14 cellular contexts compared by ENCODE assay signal in the genomic region with DNA sequence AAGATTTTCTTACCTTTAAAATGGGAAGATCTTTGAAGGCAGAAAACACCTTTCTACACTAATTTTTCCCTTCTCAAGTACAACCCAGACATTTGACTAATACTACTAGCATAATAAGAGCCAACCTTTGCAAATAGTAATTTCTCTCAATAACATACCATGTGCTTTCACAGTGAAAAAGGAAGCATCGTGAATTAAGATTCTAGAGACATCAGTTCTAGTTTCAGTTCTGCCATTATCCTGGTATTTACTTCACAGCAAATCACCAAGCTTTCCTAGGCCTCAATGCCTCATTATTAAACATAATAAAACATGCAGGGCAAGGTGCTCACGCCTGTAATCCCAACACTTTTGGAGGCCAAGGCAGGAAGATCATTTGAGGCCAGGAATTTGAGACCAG. TPM values are rescaled to one million over a fixed set of nuclear protein-coding genes. Genes with fewer than 3 reads are reported as not detected.
DNase-seq lines count a peak whose midpoint lies in the region; ATAC-seq and TF ChIP-seq lines count a peak whose summit lies in the region.
"Had no signal": no experiment of that assay in that cellular context is flagged by ENCODE, and none has a peak within 500 bp of the region (broad histone marks: within the 10 kb centered on the region; RNA-seq: fewer than 3 reads in every experiment).

No MANE protein-coding gene starts in this region.

- H4K20me1 ChIP-seq in MM.1S (ENCODE audit: insufficient read depth, low read length): no peaks in the 10 kb centered on the region

- ATAC-seq in GM18861 (IDR thresholded peaks at IDR 0.05; ENCODE audit: unreplicated experiment) (peak; percentile 51), GM21723 (IDR thresholded peaks at IDR 0.05; ENCODE audit: unreplicated experiment) (peak; percentile 61), mucosa of descending colon (peak; percentile 24)
- ATAC-seq: CD8-positive, alpha-beta T cell had no signal

- no peak for TF ChIP-seq CTCF in MM.1S (IDR thresholded peaks at IDR 0.05; ENCODE audit: low read length)
- TF ChIP-seq CTCF in mucosa of descending colon (IDR thresholded peaks at IDR 0.05): no peak

- no peak overlapping the region for H3K9ac ChIP-seq in MM.1S (ENCODE audit: low read length)

- no peaks in the 10 kb centered on the region for H3K9me2 ChIP-seq in MM.1S (replicated peaks; ENCODE audit: insufficient read depth, low read length)

- H3K9me3 ChIP-seq in MM.1S (replicated peaks; ENCODE audit: insufficient read depth, low read length): no peaks in the 10 kb centered on the region
- no peaks in the 10 kb centered on the region for H3K9me3 ChIP-seq in mucosa of descending colon

- no peaks in the 10 kb centered on the region for H3K27me3 ChIP-seq in MM.1S (replicated peaks; ENCODE audit: insufficient read depth, low read length)

- DNase-seq in MM.1S (peak; percentile 49), mucosa of descending colon (no peak), AML-193 (lab: John Stamatoyannopoulos, UW) (no peak), NCI-H2196 (lab: John Stamatoyannopoulos, UW; ENCODE audit: unreplicated experiment) (no peak), SW 1271 (lab: John Stamatoyannopoulos, UW) (no peak), cerebellum (ENCODE audit: low spot score) (no peak)
- DNase-seq: activated CD8-positive, alpha-beta memory T cell treated with anti-CD3 and anti-CD28 coated beads for 24 hours; activated naive CD4-positive, alpha-beta T cell treated with anti-CD3 and anti-CD28 coated beads, Interleukin-2, amount 50 U/mL, for 16 hours; CD8-positive, alpha-beta T cell; GOT3; kidney; NCI-H1436 treated with DMSO at 0.1 percent for 48 hours had no signal

- peaks cover 4% of the 10 kb centered on the region; the same call in 1 of the 2 replicates for H3K4me1 ChIP-seq in MM.1S (ENCODE audit: low read length)
- no peaks in the 10 kb centered on the region for H3K4me1 ChIP-seq in mucosa of descending colon (ENCODE audit: low read depth)

- no peaks in the 10 kb centered on the region for H3K79me2 ChIP-seq in MM.1S (ENCODE audit: low read length)

- H3K27ac ChIP-seq in MM.1S (ENCODE audit: low read length): no peak overlapping the region

- intact Hi-C loops in mucosa of descending colon (cut with DNase I, micrococcal nuclease): no loop called here

- H3K36me3 ChIP-seq in MM.1S (replicated peaks; ENCODE audit: insufficient read depth, low read length) (no peaks in the 10 kb centered on the region), mucosa of descending colon (ENCODE audit: low read depth) (no peaks in the 10 kb centered on the region)

- 0 out of 2 replicates have a peak overlapping the region, but pooled peaks have one; percentile 15 for H3K4me2 ChIP-seq in MM.1S (ENCODE audit: low read depth, low read length)

- 0 out of 2 replicates have a peak overlapping the region, but pooled peaks have one; percentile 4 for H2AFZ ChIP-seq in MM.1S (ENCODE audit: low read length)

- H3F3A ChIP-seq in MM.1S (ENCODE audit: insufficient read depth, low read length): no peaks in the 10 kb centered on the region

- H3K4me3 ChIP-seq in MM.1S (ENCODE audit: low read length): no peak overlapping the region
- H3K4me3 ChIP-seq in mucosa of descending colon: no peak overlapping the region

RNA-seq across cellular contexts. Expression of a gene that starts 24.9 kb away (rescaled TPM):
- total RNA-seq in mucosa of descending colon (10 to 100 TPM in 2 of 3 donors, 1 to 10 TPM in 1; 8.0 to 16.7 (median 14.2) TPM), cerebellum (14.2 TPM)
